Comparison of ENCODE assay signal across 8 cellular contexts in the genomic region with DNA sequence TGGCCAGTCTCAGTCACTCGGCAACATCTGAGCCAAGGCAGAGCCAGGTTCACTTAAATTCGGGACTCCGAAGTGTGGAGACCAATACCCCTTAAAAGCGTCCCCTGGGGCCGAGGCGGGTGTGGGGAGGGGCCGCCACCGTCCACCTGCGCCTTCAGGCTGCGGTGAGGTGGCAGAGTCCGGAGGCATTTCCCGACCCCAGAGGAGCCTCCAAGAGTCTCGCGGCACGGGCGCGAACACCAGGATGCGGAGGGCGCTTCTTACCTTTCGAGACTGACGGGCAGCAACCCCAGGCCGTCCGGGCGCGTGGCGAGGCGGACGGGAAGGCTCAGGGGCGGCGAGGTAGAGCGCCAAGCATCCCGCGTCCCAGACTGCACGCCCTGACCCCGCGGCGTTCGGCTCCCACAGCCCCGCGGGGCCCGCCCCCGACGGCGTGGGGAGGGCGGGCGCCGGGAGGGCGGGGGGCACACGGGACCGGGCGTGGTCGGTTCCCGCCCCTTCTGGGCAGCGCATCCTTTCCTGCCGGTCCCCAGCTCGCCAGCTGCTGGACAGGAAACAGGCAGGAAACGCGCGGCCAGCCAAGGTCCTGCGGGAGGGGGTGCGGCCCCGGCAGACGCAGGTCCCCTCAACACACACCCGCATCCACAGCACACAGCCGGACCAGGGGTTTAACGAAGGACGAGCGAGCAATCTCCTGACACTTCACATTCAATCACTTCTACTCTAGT. TPM values are rescaled to one million over a fixed set of nuclear protein-coding genes. Genes with fewer than 3 reads are reported as not detected.
DNase-seq lines count a peak whose midpoint lies in the region; ATAC-seq, FAIRE-seq and TF ChIP-seq lines count a peak whose summit lies in the region.

A gene with protein sequence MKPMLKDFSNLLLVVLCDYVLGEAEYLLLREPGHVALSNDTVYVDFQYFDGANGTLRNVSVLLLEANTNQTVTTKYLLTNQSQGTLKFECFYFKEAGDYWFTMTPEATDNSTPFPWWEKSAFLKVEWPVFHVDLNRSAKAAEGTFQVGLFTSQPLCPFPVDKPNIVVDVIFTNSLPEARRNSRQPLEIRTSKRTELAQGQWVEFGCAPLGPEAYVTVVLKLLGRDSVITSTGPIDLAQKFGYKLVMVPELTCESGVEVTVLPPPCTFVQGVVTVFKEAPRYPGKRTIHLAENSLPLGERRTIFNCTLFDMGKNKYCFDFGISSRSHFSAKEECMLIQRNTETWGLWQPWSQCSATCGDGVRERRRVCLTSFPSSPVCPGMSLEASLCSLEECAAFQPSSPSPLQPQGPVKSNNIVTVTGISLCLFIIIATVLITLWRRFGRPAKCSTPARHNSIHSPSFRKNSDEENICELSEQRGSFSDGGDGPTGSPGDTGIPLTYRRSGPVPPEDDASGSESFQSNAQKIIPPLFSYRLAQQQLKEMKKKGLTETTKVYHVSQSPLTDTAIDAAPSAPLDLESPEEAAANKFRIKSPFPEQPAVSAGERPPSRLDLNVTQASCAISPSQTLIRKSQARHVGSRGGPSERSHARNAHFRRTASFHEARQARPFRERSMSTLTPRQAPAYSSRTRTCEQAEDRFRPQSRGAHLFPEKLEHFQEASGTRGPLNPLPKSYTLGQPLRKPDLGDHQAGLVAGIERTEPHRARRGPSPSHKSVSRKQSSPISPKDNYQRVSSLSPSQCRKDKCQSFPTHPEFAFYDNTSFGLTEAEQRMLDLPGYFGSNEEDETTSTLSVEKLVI (minus strand): TSS at position 406 of the 728 bp plus-strand sequence. CDS start 3,572 bp downstream, outside the sequence.

- peak; percentile 63 for TF ChIP-seq POLR2A in H54 (IDR thresholded peaks at IDR 0.05; ENCODE audit: low read depth, low read length)

- H3K9me3 Mint-ChIP-seq in dendritic cell treated with granulocyte-macrophage colony-stimulating factor and Interleukin-4, amounts not matched to agents 40 ng/mL and 50 ng/mL, for 4 days, result no peaks in the 10 kb centered on the region
- no peaks in the 10 kb centered on the region for H3K9me3 Mint-ChIP-seq in stimulated activated naive CD8-positive, alpha-beta T cell treated with anti-CD3 and anti-CD28 coated beads, Interleukin-15, Interleukin-2, amounts not matched to agents 100 ng/mL and 50 ng/mL, for 24 hours

- H3K27ac Mint-ChIP-seq in dendritic cell treated with granulocyte-macrophage colony-stimulating factor and Interleukin-4, amounts not matched to agents 40 ng/mL and 50 ng/mL, for 4 days, result no peak within 1 kb of the TSS
- H3K27ac Mint-ChIP-seq in stimulated activated naive CD8-positive, alpha-beta T cell treated with anti-CD3 and anti-CD28 coated beads, Interleukin-15, Interleukin-2, amounts not matched to agents 100 ng/mL and 50 ng/mL, for 24 hours, result no peak within 1 kb of the TSS

- H3K36me3 Mint-ChIP-seq in dendritic cell treated with granulocyte-macrophage colony-stimulating factor and Interleukin-4, amounts not matched to agents 40 ng/mL and 50 ng/mL, for 4 days (ENCODE audit: low read depth), result peaks cover 22% of the 10 kb centered on the region
- peaks cover 6% of the 10 kb centered on the region for H3K36me3 Mint-ChIP-seq in stimulated activated naive CD8-positive, alpha-beta T cell treated with anti-CD3 and anti-CD28 coated beads, Interleukin-15, Interleukin-2, amounts not matched to agents 100 ng/mL and 50 ng/mL, for 24 hours (ENCODE audit: low read depth)

- H3K27me3 Mint-ChIP-seq in dendritic cell treated with granulocyte-macrophage colony-stimulating factor and Interleukin-4, amounts not matched to agents 40 ng/mL and 50 ng/mL, for 4 days, result peaks cover 33% of the 10 kb centered on the region
- H3K27me3 Mint-ChIP-seq in stimulated activated naive CD8-positive, alpha-beta T cell treated with anti-CD3 and anti-CD28 coated beads, Interleukin-15, Interleukin-2, amounts not matched to agents 100 ng/mL and 50 ng/mL, for 24 hours, result peaks cover 21% of the 10 kb centered on the region

- peaks cover 20% of the 10 kb centered on the region for H3K4me1 Mint-ChIP-seq in dendritic cell treated with granulocyte-macrophage colony-stimulating factor and Interleukin-4, amounts not matched to agents 40 ng/mL and 50 ng/mL, for 4 days (ENCODE audit: low read depth)
- H3K4me1 Mint-ChIP-seq in stimulated activated naive CD8-positive, alpha-beta T cell treated with anti-CD3 and anti-CD28 coated beads, Interleukin-15, Interleukin-2, amounts not matched to agents 100 ng/mL and 50 ng/mL, for 24 hours (ENCODE audit: low read depth), result peaks cover 23% of the 10 kb centered on the region

- H3K4me3 Mint-ChIP-seq in dendritic cell treated with granulocyte-macrophage colony-stimulating factor and Interleukin-4, amounts not matched to agents 40 ng/mL and 50 ng/mL, for 4 days, result peak within 1 kb of the TSS; percentile 57
- peak within 1 kb of the TSS; percentile 75 for H3K4me3 Mint-ChIP-seq in stimulated activated naive CD8-positive, alpha-beta T cell treated with anti-CD3 and anti-CD28 coated beads, Interleukin-15, Interleukin-2, amounts not matched to agents 100 ng/mL and 50 ng/mL, for 24 hours

- intact Hi-C loops in dendritic cell treated with granulocyte-macrophage colony-stimulating factor and Interleukin-4, amounts not matched to agents 40 ng/mL and 50 ng/mL, for 4 days (cut with micrococcal nuclease), result no loop called here

- peak; percentile 84 for ATAC-seq in SK-N-SH treated with all-trans-retinoic acid at 6 μM for 48 hours
- peak; percentile 89 for ATAC-seq in left lobe of liver
- no peak for ATAC-seq in GM18861 (IDR thresholded peaks at IDR 0.05; ENCODE audit: unreplicated experiment)

- peak; percentile 60 for FAIRE-seq in H54 (lab: Jason Lieb, UNC)

- DNase-seq in EL (peak; percentile 64), H54 (ENCODE audit: insufficient read length, low spot score) (peak; percentile 78), left lobe of liver (ENCODE audit: low spot score) (peak; percentile 72), globus pallidus (ENCODE audit: low spot score) (no peak)

TF ChIP-seq in SK-N-SH treated with all-trans-retinoic acid at 6 μM for 48 hours, 23 proteins besides CTCF, POLR2A, EP300 and RAD21 (continues in another document):
- TF ChIP-seq TCF4 (CRISPR knock-in tag; IDR thresholded peaks at IDR 0.05; ENCODE audit: borderline replicate concordance) (no peak), ARNTL (CRISPR knock-in tag; IDR thresholded peaks at IDR 0.05; ENCODE audit: borderline replicate concordance, low read depth) (no peak), RARB (CRISPR knock-in tag; IDR thresholded peaks at IDR 0.05) (no peak), TOX (CRISPR knock-in tag; IDR thresholded peaks at IDR 0.05; ENCODE audit: borderline replicate concordance) (no peak), CSDC2 (CRISPR knock-in tag; IDR thresholded peaks at IDR 0.05) (no peak), ZFP30 (CRISPR knock-in tag; IDR thresholded peaks at IDR 0.05) (no peak), BACH2 (CRISPR knock-in tag; IDR thresholded peaks at IDR 0.05; ENCODE audit: borderline replicate concordance) (no peak), CSRNP3 (CRISPR knock-in tag; IDR thresholded peaks at IDR 0.05) (no peak), GLIS3 (CRISPR knock-in tag; IDR thresholded peaks at IDR 0.05) (no peak)
- TF ChIP-seq, protein P1, sequence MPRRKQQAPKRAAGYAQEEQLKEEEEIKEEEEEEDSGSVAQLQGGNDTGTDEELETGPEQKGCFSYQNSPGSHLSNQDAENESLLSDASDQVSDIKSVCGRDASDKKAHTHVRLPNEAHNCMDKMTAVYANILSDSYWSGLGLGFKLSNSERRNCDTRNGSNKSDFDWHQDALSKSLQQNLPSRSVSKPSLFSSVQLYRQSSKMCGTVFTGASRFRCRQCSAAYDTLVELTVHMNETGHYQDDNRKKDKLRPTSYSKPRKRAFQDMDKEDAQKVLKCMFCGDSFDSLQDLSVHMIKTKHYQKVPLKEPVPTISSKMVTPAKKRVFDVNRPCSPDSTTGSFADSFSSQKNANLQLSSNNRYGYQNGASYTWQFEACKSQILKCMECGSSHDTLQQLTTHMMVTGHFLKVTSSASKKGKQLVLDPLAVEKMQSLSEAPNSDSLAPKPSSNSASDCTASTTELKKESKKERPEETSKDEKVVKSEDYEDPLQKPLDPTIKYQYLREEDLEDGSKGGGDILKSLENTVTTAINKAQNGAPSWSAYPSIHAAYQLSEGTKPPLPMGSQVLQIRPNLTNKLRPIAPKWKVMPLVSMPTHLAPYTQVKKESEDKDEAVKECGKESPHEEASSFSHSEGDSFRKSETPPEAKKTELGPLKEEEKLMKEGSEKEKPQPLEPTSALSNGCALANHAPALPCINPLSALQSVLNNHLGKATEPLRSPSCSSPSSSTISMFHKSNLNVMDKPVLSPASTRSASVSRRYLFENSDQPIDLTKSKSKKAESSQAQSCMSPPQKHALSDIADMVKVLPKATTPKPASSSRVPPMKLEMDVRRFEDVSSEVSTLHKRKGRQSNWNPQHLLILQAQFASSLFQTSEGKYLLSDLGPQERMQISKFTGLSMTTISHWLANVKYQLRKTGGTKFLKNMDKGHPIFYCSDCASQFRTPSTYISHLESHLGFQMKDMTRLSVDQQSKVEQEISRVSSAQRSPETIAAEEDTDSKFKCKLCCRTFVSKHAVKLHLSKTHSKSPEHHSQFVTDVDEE (CRISPR knock-in tag; IDR thresholded peaks at IDR 0.05), result no peak

RNA-seq across cellular contexts. Expression of the gene that starts here (rescaled TPM):
- 0.88 TPM for total RNA-seq in left lobe of liver

Comparison
In these comparisons a context has a peak if more than half of its experiments do, and no peak if none do; other contexts are left out.
1. Peak in DNase-seq and ATAC-seq in left lobe of liver; RNA of the gene not detected or under 1 TPM.